In the genomic region with DNA sequence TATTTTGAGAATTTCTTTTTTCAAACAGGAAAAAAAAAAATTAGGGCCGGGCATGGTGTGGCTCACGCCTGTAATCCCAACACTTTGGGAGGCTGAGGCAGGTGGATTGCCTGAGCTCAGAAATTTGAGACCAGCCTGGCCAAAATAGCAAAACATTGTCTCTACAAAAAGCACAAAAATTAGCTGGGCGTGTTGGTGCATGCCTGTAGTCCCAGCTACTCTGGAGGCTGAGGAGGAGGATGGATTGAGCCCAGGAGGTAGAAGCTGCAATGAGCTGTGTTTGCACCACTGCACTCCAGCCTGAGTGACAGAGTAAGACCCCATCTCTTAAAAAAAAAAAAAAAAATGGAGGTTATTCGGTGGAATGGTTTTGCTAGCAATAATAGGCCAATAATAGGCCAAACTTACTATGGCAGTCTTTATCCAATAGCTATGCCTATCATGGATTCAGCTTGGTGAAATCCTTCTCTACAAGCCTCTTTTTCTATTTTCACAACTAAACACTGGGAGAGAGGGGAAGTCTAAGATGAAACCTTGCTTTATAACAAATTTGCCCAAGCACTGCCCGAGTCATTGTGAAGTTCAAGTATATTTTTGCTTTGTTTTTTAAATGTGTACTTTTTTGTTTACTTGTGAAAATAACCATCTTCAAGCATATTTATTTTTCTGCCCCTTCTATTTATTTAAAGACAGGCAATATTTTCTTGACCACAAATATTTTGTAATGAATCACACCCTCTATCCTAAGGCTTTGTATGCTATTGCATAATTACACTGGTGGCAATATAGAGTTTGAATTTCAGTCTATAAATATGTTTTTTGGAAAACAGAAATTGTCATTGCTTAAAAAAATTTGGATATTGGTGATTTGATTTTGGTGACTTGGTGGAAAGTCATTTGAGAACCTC, we compare ENCODE assay signal across 21 cellular contexts. TPM values are rescaled to one million over a fixed set of nuclear protein-coding genes. Genes with fewer than 3 reads are reported as not detected.
DNase-seq lines count a peak whose midpoint lies in the region; TF ChIP-seq lines count a peak whose summit lies in the region.
"Had no signal": no experiment of that assay in that cellular context is flagged by ENCODE, and none has a peak within 500 bp of the region (broad histone marks: within the 10 kb centered on the region; RNA-seq: fewer than 3 reads in every experiment).

No MANE protein-coding gene starts in this region.

- H3K27ac ChIP-seq in osteoblast (ENCODE audit: low read depth, low read length): no peak overlapping the region
- H3K27ac ChIP-seq: esophagus squamous epithelium, SK-N-MC, testis had no signal

- peak; percentile 18 for DNase-seq in NCI-H1105 treated with DMSO at 0.1 percent for 48 hours (lab: John Stamatoyannopoulos, UW)
- DNase-seq in NCI-H1105 (lab: John Stamatoyannopoulos, UW): no peak
- DNase-seq in MV-4-11 (lab: John Stamatoyannopoulos, UW): peak; percentile 37
- peak; percentile 35 to 68 for DNase-seq in cardiac fibroblast (ENCODE audit: low read depth in 2 of 2)
- no peak for DNase-seq in osteoblast (ENCODE audit: insufficient read length, low spot score, missing footprints)
- no peak for DNase-seq in mesenteric fat pad (ENCODE audit: low spot score)
- DNase-seq in DMS 273 treated with DMSO at 0.1 percent for 48 hours (lab: John Stamatoyannopoulos, UW): no peak
- DNase-seq in KBM-7: no peak
- DNase-seq: 8988T; activated CD4-positive, CD25-positive, alpha-beta regulatory T cell treated with anti-CD3 and anti-CD28 coated beads, Interleukin-2, amount 50 U/mL, for 72 hours; caudate nucleus; CD4-positive, CD25-positive, alpha-beta regulatory T cell; esophagus squamous epithelium; hippocampal formation; NCI-H1048; NCI-H774; stimulated activated CD4-positive, alpha-beta T cell treated with anti-CD3 and anti-CD28 coated beads, Interleukin-12 subunit alpha, Interleukin-12 subunit beta, amount 100 ng/mL, for 4 hours; T-helper 9 cell; testis had no signal

- no peaks in the 10 kb centered on the region for H3K9me3 ChIP-seq in osteoblast (ENCODE audit: low read depth, low read length)
- H3K9me3 ChIP-seq: esophagus squamous epithelium, testis had no signal

- no peaks in the 10 kb centered on the region for H3K79me2 ChIP-seq in osteoblast (ENCODE audit: insufficient read depth, low read length)

- no peak overlapping the region for H3K4me2 ChIP-seq in osteoblast (ENCODE audit: insufficient read depth, low read length)

- H3K4me3 ChIP-seq in cardiac fibroblast (replicated peaks in 1 of 2; ENCODE audit: low read depth in 2 of 2, low read length in 2 of 2) (no peak overlapping the region), osteoblast (ENCODE audit: insufficient read depth, low read length) (no peak overlapping the region)
- H3K4me3 ChIP-seq: esophagus squamous epithelium, SK-N-MC, testis had no signal

- no peaks in the 10 kb centered on the region for H3K36me3 ChIP-seq in osteoblast (ENCODE audit: insufficient read depth, low read length)
- H3K36me3 ChIP-seq: esophagus squamous epithelium had no signal

- peak overlapping the region; percentile 22 for H2AFZ ChIP-seq in osteoblast (ENCODE audit: low read length)

- in situ Hi-C loops in KBM-7 (cut with MboI; ENCODE audit: low pct_unique_long_range_greater_than_20kb, low sequenced_read_pairs): no loop called here

- peaks cover 3% of the 10 kb centered on the region for H3K27me3 ChIP-seq in osteoblast (ENCODE audit: insufficient read depth, low read length)
- H3K27me3 ChIP-seq: esophagus squamous epithelium, testis had no signal

- peaks cover 6% of the 10 kb centered on the region for H3K4me1 ChIP-seq in osteoblast (ENCODE audit: insufficient read depth, low read length)
- H3K4me1 ChIP-seq: testis had no signal

- no peak for TF ChIP-seq CTCF in cardiac fibroblast (IDR thresholded peaks at IDR 0.05; ENCODE audit: low read depth, low read length)
- TF ChIP-seq CTCF in osteoblast (IDR thresholded peaks at IDR 0.05; ENCODE audit: extremely low read depth, low read depth, low read length): no peak

- no peaks in the 10 kb centered on the region for H4K20me1 ChIP-seq in osteoblast (ENCODE audit: insufficient read depth, low read length)

RNA-seq across cellular contexts. Expression of a gene that starts 20.0 kb away (rescaled TPM):
- total RNA-seq in osteoblast: 5.9 and 10.9 TPM in 2 replicates
- 12.0 TPM for total RNA-seq in mesenteric fat pad
- total RNA-seq: activated CD8-positive, alpha-beta memory T cell treated with anti-CD3 and anti-CD28 coated beads for 36 hours; CD4-positive, CD25-positive, alpha-beta regulatory T cell had no signal

Comparison
In these comparisons a context has a peak if more than half of its experiments do, and no peak if none do; other contexts are left out.
1. DNase-seq: peak in NCI-H1105 treated with DMSO at 0.1 percent for 48 hours (single experiment), MV-4-11 (single experiment) and cardiac fibroblast (2 of 2); none in NCI-H1105 (single experiment), osteoblast (single experiment), mesenteric fat pad (single experiment), DMS 273 treated with DMSO at 0.1 percent for 48 hours (single experiment) and KBM-7 (single experiment).